In the genomic region with DNA sequence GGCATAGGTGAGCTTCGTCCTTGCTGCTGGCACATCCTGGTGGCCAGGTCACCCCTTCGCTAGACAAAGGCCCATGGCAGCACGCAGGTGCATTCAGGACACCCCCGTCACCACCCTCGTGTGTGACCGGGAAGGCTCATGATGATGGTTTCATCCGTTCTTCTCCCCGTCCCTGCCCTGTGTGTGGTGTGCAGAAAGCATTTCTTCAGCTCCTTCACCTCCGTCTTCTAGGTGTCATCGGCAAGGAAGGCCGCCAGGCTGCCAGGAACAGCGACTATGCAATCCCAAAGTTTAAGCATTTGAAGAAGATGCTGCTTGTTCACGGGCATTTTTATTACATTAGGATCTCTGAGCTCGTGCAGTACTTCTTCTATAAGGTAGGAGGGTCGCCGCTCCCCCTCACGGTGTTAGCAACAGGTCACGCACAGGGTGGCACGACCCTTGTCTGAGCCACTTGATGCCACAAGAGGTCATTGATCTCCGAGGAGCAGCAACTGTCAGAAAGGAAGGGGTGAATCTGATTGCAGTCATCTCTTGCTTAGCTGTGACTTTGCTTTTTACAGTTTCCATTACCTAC, we compare ENCODE assay signal across 24 cellular contexts.
"Had no signal": no experiment of that assay in that cellular context is flagged by ENCODE, and none has a peak within 500 bp of the region (broad histone marks: within the 10 kb centered on the region; RNA-seq: fewer than 3 reads in every experiment).

No MANE protein-coding gene starts in this region.

- H3K27ac ChIP-seq: brain microvascular endothelial cell had no signal

- H3K9me3 Mint-ChIP-seq: activated B cell treated with CpG ODN at 0.5 μM for 24 hours; activated CD4-positive, alpha-beta T cell treated with anti-CD3 and anti-CD28 coated beads, Interleukin-2, amount 10 ng/mL, durations not matched to agents 24 days and 14 days; activated naive CD4-positive, alpha-beta T cell treated with anti-CD3 and anti-CD28 coated beads, Interleukin-2, amount 10 ng/mL, durations not matched to agents 7 days and 5 days; activated naive CD8-positive, alpha-beta T cell treated with anti-CD3 and anti-CD28 coated beads for 36 hours; activated T-cell treated with anti-CD3 and anti-CD28 coated beads, Interleukin-2, amount 50 U/mL, for 24 hours had no signal

- DNase-seq: activated B cell treated with CpG ODN at 0.5 μM for 24 hours; activated CD4-positive, alpha-beta T cell treated with anti-CD3 and anti-CD28 coated beads for 1 hour; activated CD4-positive, alpha-beta T cell treated with anti-CD3 and anti-CD28 coated beads, Interleukin-2, amount 10 ng/mL, durations not matched to agents 24 days and 14 days; activated CD4-positive, alpha-beta T cell treated with anti-CD3 and anti-CD28 coated beads, Interleukin-2, amount 50 U/mL, for 48 hours; activated CD8-positive, alpha-beta memory T cell treated with anti-CD3 and anti-CD28 coated beads, Interleukin-2, amount 10 ng/mL, durations not matched to agents 7 days and 5 days; activated gamma-delta T cell treated with Interleukin-2 at 50 U/mL for 16 hours; activated naive CD4-positive, alpha-beta T cell treated with anti-CD3 and anti-CD28 coated beads, Interleukin-2, amount 10 ng/mL, durations not matched to agents 7 days and 5 days; activated naive CD8-positive, alpha-beta T cell treated with anti-CD3 and anti-CD28 coated beads for 36 hours; activated T-cell treated with anti-CD3 and anti-CD28 coated beads, Interleukin-2, amount 50 U/mL, for 24 hours; brain microvascular endothelial cell; Kasumi-1; KBM-7; NCI-H1105 treated with DMSO at 0.1 percent for 48 hours; NCI-H1436 treated with DMSO at 0.1 percent for 48 hours; NCI-H187; NCI-H2081; NCI-H510A treated with DMSO at 0.1 percent for 48 hours; NCI-H69; NK-92 treated with Interleukin-12 subunit alpha and Interleukin-12 subunit beta, amount 100 ng/mL, for 24 hours; PC-3; SHP77 treated with DMSO at 0.1 percent for 48 hours; T-helper 17 cell; T-helper 9 cell had no signal

- H3K27me3 ChIP-seq: brain microvascular endothelial cell had no signal

- ATAC-seq: activated CD8-positive, alpha-beta memory T cell treated with anti-CD3 and anti-CD28 coated beads, Interleukin-2, amount 10 ng/mL, durations not matched to agents 7 days and 5 days; PC-3; T-helper 17 cell had no signal

- H3K4me1 Mint-ChIP-seq: activated CD8-positive, alpha-beta memory T cell treated with anti-CD3 and anti-CD28 coated beads, Interleukin-2, amount 10 ng/mL, durations not matched to agents 7 days and 5 days; activated naive CD4-positive, alpha-beta T cell treated with anti-CD3 and anti-CD28 coated beads, Interleukin-2, amount 10 ng/mL, durations not matched to agents 7 days and 5 days; activated naive CD8-positive, alpha-beta T cell treated with anti-CD3 and anti-CD28 coated beads for 36 hours had no signal

- H3K27me3 Mint-ChIP-seq: activated B cell treated with CpG ODN at 0.5 μM for 24 hours; activated CD4-positive, alpha-beta T cell treated with anti-CD3 and anti-CD28 coated beads, Interleukin-2, amount 10 ng/mL, durations not matched to agents 24 days and 14 days; activated CD8-positive, alpha-beta memory T cell treated with anti-CD3 and anti-CD28 coated beads, Interleukin-2, amount 10 ng/mL, durations not matched to agents 7 days and 5 days; activated naive CD4-positive, alpha-beta T cell treated with anti-CD3 and anti-CD28 coated beads, Interleukin-2, amount 10 ng/mL, durations not matched to agents 7 days and 5 days; activated naive CD8-positive, alpha-beta T cell treated with anti-CD3 and anti-CD28 coated beads for 36 hours; activated T-cell treated with anti-CD3 and anti-CD28 coated beads, Interleukin-2, amount 50 U/mL, for 24 hours; T-helper 17 cell had no signal

- H3K27ac Mint-ChIP-seq: activated B cell treated with CpG ODN at 0.5 μM for 24 hours; activated CD4-positive, alpha-beta T cell treated with anti-CD3 and anti-CD28 coated beads, Interleukin-2, amount 10 ng/mL, durations not matched to agents 24 days and 14 days; activated CD8-positive, alpha-beta memory T cell treated with anti-CD3 and anti-CD28 coated beads, Interleukin-2, amount 10 ng/mL, durations not matched to agents 7 days and 5 days; activated naive CD4-positive, alpha-beta T cell treated with anti-CD3 and anti-CD28 coated beads, Interleukin-2, amount 10 ng/mL, durations not matched to agents 7 days and 5 days; activated naive CD8-positive, alpha-beta T cell treated with anti-CD3 and anti-CD28 coated beads for 36 hours; activated T-cell treated with anti-CD3 and anti-CD28 coated beads, Interleukin-2, amount 50 U/mL, for 24 hours had no signal

- H3K4me3 Mint-ChIP-seq: activated B cell treated with CpG ODN at 0.5 μM for 24 hours; activated CD4-positive, alpha-beta T cell treated with anti-CD3 and anti-CD28 coated beads, Interleukin-2, amount 10 ng/mL, durations not matched to agents 24 days and 14 days; activated CD8-positive, alpha-beta memory T cell treated with anti-CD3 and anti-CD28 coated beads, Interleukin-2, amount 10 ng/mL, durations not matched to agents 7 days and 5 days; activated naive CD4-positive, alpha-beta T cell treated with anti-CD3 and anti-CD28 coated beads, Interleukin-2, amount 10 ng/mL, durations not matched to agents 7 days and 5 days; activated naive CD8-positive, alpha-beta T cell treated with anti-CD3 and anti-CD28 coated beads for 36 hours; activated T-cell treated with anti-CD3 and anti-CD28 coated beads, Interleukin-2, amount 50 U/mL, for 24 hours; T-helper 17 cell had no signal

- H3K36me3 ChIP-seq: brain microvascular endothelial cell had no signal

- FAIRE-seq: RCC 7860 had no signal
